In the genomic region with DNA sequence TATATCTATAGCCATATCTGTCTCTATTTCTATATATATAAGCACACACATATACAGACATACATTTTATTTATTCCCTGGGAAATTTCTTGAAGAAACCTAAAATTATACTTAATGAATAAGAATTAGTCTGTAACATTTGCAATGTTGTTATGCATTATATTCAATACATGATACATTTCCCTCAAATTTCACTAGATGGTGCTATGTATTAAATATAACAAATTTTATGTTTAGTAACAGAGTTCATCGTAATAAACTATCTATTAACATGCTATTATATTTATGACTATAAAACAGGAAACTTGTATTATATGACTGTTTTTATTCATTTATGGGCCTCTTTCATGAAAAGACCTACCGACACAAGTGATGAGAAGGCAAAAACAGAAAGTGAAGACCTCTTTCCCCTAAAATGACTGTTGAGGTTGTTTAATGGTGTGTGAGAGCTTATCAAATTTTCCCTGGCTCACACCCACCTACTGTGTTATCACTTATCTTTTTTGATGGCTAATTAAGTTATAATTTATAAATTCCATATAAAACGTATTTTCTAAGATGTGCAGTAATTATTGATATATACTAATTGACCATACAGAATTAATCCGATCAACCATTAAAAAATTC, we compare ENCODE assay signal across 1 cellular context.
TF ChIP-seq lines count a peak whose summit lies in the region.

No MANE protein-coding gene starts in this region.

TF ChIP-seq in GM23338, 12 proteins besides CTCF, POLR2A, EP300 and RAD21 (continued from another document):
- TF ChIP-seq, protein P1, sequence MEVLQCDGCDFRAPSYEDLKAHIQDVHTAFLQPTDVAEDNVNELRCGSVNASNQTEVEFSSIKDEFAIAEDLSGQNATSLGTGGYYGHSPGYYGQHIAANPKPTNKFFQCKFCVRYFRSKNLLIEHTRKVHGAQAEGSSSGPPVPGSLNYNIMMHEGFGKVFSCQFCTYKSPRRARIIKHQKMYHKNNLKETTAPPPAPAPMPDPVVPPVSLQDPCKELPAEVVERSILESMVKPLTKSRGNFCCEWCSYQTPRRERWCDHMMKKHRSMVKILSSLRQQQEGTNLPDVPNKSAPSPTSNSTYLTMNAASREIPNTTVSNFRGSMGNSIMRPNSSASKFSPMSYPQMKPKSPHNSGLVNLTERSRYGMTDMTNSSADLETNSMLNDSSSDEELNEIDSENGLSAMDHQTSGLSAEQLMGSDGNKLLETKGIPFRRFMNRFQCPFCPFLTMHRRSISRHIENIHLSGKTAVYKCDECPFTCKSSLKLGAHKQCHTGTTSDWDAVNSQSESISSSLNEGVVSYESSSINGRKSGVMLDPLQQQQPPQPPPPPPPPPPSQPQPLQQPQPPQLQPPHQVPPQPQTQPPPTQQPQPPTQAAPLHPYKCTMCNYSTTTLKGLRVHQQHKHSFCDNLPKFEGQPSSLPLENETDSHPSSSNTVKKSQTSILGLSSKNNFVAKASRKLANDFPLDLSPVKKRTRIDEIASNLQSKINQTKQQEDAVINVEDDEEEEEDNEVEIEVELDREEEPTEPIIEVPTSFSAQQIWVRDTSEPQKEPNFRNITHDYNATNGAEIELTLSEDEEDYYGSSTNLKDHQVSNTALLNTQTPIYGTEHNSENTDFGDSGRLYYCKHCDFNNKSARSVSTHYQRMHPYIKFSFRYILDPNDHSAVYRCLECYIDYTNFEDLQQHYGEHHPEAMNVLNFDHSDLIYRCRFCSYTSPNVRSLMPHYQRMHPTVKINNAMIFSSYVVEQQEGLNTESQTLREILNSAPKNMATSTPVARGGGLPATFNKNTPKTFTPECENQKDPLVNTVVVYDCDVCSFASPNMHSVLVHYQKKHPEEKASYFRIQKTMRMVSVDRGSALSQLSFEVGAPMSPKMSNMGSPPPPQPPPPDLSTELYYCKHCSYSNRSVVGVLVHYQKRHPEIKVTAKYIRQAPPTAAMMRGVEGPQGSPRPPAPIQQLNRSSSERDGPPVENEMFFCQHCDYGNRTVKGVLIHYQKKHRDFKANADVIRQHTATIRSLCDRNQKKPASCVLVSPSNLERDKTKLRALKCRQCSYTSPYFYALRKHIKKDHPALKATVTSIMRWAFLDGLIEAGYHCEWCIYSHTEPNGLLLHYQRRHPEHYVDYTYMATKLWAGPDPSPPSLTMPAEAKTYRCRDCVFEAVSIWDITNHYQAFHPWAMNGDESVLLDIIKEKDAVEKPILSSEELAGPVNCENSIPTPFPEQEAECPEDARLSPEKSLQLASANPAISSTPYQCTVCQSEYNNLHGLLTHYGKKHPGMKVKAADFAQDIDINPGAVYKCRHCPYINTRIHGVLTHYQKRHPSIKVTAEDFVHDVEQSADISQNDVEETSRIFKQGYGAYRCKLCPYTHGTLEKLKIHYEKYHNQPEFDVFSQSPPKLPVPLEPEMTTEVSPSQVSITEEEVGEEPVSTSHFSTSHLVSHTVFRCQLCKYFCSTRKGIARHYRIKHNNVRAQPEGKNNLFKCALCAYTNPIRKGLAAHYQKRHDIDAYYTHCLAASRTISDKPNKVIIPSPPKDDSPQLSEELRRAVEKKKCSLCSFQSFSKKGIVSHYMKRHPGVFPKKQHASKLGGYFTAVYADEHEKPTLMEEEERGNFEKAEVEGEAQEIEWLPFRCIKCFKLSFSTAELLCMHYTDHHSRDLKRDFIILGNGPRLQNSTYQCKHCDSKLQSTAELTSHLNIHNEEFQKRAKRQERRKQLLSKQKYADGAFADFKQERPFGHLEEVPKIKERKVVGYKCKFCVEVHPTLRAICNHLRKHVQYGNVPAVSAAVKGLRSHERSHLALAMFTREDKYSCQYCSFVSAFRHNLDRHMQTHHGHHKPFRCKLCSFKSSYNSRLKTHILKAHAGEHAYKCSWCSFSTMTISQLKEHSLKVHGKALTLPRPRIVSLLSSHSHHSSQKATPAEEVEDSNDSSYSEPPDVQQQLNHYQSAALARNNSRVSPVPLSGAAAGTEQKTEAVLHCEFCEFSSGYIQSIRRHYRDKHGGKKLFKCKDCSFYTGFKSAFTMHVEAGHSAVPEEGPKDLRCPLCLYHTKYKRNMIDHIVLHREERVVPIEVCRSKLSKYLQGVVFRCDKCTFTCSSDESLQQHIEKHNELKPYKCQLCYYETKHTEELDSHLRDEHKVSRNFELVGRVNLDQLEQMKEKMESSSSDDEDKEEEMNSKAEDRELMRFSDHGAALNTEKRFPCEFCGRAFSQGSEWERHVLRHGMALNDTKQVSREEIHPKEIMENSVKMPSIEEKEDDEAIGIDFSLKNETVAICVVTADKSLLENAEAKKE (CRISPR knock-in tag; IDR thresholded peaks at IDR 0.05), result no peak
